17 cellular contexts compared by ENCODE assay signal in the genomic region with DNA sequence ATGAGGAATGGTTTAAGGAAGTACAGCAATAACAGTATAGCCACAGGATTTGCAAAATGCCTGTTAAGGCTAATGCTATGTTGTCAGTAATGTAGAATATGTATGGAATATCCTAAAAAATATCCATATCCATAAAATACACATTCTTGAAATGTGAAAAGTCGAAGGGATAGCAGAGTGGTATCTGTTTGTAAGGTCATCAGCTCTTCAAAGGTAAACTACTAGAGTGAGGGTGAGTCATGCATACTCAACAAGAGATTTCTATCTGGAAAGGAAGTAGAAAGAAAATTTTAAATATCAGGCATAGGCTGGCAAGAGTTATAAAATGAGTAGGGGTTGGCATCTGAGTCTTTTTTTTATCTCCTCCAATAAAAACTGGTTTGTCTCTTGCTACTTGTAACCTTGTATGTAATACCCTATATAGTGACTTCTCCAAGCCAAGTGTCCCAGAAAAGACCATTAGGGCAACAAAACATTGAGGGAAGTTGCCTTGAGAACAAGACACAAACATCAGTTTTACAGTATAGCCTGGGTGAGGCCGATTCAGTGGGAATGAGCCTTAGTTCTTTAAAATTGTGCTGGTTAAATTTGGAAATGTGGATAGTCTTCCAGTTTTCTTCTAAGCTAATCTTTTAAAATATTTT.
"Had no signal": no experiment of that assay in that cellular context is flagged by ENCODE, and none has a peak within 500 bp of the region (broad histone marks: within the 10 kb centered on the region; RNA-seq: fewer than 3 reads in every experiment).

No MANE protein-coding gene starts in this region.

- H3K27ac ChIP-seq: spleen had no signal

- ATAC-seq: activated T-helper 17 cell treated with anti-CD3 and anti-CD28 coated beads, Interleukin-2, amount 50 U/mL, for 72 hours; effector memory CD8-positive, alpha-beta T cell; sciatic nerve; stimulated activated naive B cell treated with anti-CD40 and anti-IgM and Interleukin-4, amounts not matched to agents 10 μg/mL and 1 μg/mL and 100 μg/mL, for 72 hours had no signal

- H3K4me3 Mint-ChIP-seq: activated B cell treated with CpG ODN at 0.5 μM for 24 hours; activated CD4-positive, alpha-beta T cell treated with anti-CD3 and anti-CD28 coated beads, Interleukin-2, amount 10 ng/mL, durations not matched to agents 7 days and 5 days; activated naive CD4-positive, alpha-beta T cell treated with anti-CD3 and anti-CD28 coated beads for 36 hours; activated T-helper 17 cell treated with anti-CD3 and anti-CD28 coated beads, Interleukin-2, amount 50 U/mL, for 72 hours; effector memory CD8-positive, alpha-beta T cell; memory B cell; nephron; stimulated activated naive B cell treated with anti-CD40 and anti-IgM and Interleukin-4, amounts not matched to agents 10 μg/mL and 1 μg/mL and 100 μg/mL, for 72 hours; type B pancreatic cell had no signal

- H3K9me3 Mint-ChIP-seq: activated B cell treated with CpG ODN at 0.5 μM for 24 hours; activated CD4-positive, alpha-beta T cell treated with anti-CD3 and anti-CD28 coated beads, Interleukin-2, amount 10 ng/mL, durations not matched to agents 7 days and 5 days; activated naive CD4-positive, alpha-beta T cell treated with anti-CD3 and anti-CD28 coated beads for 36 hours; activated T-helper 17 cell treated with anti-CD3 and anti-CD28 coated beads, Interleukin-2, amount 50 U/mL, for 72 hours; memory B cell; nephron; stimulated activated naive B cell treated with anti-CD40 and anti-IgM and Interleukin-4, amounts not matched to agents 10 μg/mL and 1 μg/mL and 100 μg/mL, for 72 hours; type B pancreatic cell had no signal

- H3K36me3 ChIP-seq: spleen had no signal

- DNase-seq: activated B cell treated with CpG ODN at 0.5 μM for 24 hours; activated CD4-positive, alpha-beta T cell treated with anti-CD3 and anti-CD28 coated beads, Interleukin-2, amount 10 ng/mL, durations not matched to agents 7 days and 5 days; activated CD8-positive, alpha-beta memory T cell treated with anti-CD3 and anti-CD28 coated beads for 24 hours; activated naive CD4-positive, alpha-beta T cell treated with anti-CD3 and anti-CD28 coated beads for 36 hours; central memory CD4-positive, alpha-beta T cell; cortex of kidney; effector memory CD8-positive, alpha-beta T cell; occipital lobe; spleen; stimulated activated CD4-positive, alpha-beta T cell treated with anti-CD3 and anti-CD28 coated beads, Interleukin-2, amount 100 ng/mL, for 24 hours; stimulated activated naive B cell treated with anti-CD40 and anti-IgM and Interleukin-4, amounts not matched to agents 10 μg/mL and 1 μg/mL and 100 μg/mL, for 72 hours had no signal

- H3K36me3 Mint-ChIP-seq: memory B cell; stimulated activated naive B cell treated with anti-CD40 and anti-IgM and Interleukin-4, amounts not matched to agents 10 μg/mL and 1 μg/mL and 100 μg/mL, for 72 hours; type B pancreatic cell had no signal

- H3K9me3 ChIP-seq: spleen had no signal

- H3K4me3 ChIP-seq: spleen had no signal

- H3K27me3 ChIP-seq: spleen had no signal

- H3K4me1 ChIP-seq: spleen had no signal

- H3K27me3 Mint-ChIP-seq: activated B cell treated with CpG ODN at 0.5 μM for 24 hours; activated CD4-positive, alpha-beta T cell treated with anti-CD3 and anti-CD28 coated beads, Interleukin-2, amount 10 ng/mL, durations not matched to agents 7 days and 5 days; activated T-helper 17 cell treated with anti-CD3 and anti-CD28 coated beads, Interleukin-2, amount 50 U/mL, for 72 hours; effector memory CD8-positive, alpha-beta T cell; memory B cell; progenitor cell of endocrine pancreas; stimulated activated naive B cell treated with anti-CD40 and anti-IgM and Interleukin-4, amounts not matched to agents 10 μg/mL and 1 μg/mL and 100 μg/mL, for 72 hours; type B pancreatic cell had no signal

- H3K4me1 Mint-ChIP-seq: activated B cell treated with CpG ODN at 0.5 μM for 24 hours; activated CD4-positive, alpha-beta T cell treated with anti-CD3 and anti-CD28 coated beads, Interleukin-2, amount 10 ng/mL, durations not matched to agents 7 days and 5 days; activated T-helper 17 cell treated with anti-CD3 and anti-CD28 coated beads, Interleukin-2, amount 50 U/mL, for 72 hours; memory B cell; nephron; stimulated activated naive B cell treated with anti-CD40 and anti-IgM and Interleukin-4, amounts not matched to agents 10 μg/mL and 1 μg/mL and 100 μg/mL, for 72 hours had no signal
